Comparison of ENCODE assay signal across 11 cellular contexts in the genomic region with DNA sequence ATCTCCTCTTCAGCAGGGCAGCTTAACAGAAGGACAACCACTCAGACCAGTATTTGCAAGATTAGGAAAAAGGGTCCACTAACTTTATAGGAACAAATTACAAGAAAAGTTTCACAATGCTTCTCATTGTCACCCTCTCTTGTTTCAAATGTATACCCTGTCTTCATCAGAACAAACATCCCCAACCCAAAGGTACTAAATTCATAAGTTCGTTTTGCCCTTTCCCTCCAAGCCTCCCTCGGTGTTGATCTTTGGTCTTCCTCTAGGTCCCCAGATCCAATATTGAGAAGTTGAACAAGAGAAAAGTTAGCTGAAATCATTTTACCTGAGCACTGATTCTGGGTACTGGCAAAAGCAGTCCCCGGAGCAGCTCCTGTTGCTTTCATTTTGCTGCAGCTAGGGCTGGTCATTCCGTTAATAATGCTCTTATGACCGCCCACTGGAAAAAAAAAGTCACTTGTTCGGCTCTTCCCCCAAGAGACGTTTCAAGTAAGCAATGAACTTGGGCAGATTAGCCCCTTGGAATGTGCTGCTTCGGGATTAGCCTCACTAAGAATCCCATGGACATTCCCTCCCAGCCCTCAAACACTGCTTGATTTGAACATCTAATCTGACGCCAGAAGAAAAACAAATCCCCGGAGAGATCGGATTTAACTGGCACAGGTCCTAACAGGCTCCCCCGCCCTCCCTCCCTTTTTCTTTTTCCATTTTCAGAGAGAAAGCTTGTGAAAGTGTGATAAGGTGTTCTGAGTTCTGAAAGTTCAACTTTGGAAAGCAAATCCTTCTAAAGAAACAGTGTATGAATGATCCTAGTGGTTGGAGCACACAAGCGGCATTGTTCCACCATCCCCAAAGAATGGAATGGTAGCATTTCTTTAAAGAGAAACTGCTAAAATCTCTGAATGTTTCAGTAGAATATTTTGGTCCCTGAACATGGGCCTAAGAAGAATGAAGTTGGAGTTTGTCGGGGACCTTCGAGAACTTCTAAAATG.
DNase-seq lines count a peak whose midpoint lies in the region; ATAC-seq, FAIRE-seq and TF ChIP-seq lines count a peak whose summit lies in the region.
"Had no signal": no experiment of that assay in that cellular context is flagged by ENCODE, and none has a peak within 500 bp of the region (broad histone marks: within the 10 kb centered on the region; RNA-seq: fewer than 3 reads in every experiment).

No MANE protein-coding gene starts in this region.

- POLR2A ChIA-PET in HepG2 (lab: Yijun Ruan, JAX) = no interaction called here

- in situ Hi-C loops in HepG2 (cut with HindIII; ENCODE audit: extremely low pct_ligation_motif_present, low pct_unique_long_range_greater_than_20kb) = no loop called here

- H4K91ac ChIP-seq in H9 (ENCODE audit: insufficient read length, low read depth, low read length) = no peak overlapping the region

- no peaks in the 10 kb centered on the region for H3K79me1 ChIP-seq in H9 (ENCODE audit: insufficient read depth, low read depth, low read length, poor library complexity, severe bottlenecking)

- no peaks in the 10 kb centered on the region for H3K27me3 ChIP-seq in dorsolateral prefrontal cortex
- H3K27me3 ChIP-seq in HepG2 (ENCODE audit: control insufficient read depth in 1 of 2, insufficient read depth in 2 of 2, low read length in 2 of 2) = peaks cover 0 to 4% of the 10 kb centered on the region in 2 experiments; a peak in 2 of 5 replicates
- no peaks in the 10 kb centered on the region for H3K27me3 ChIP-seq in stomach smooth muscle (ENCODE audit: control insufficient read depth in 1 of 2, insufficient read depth in 2 of 2, low read length in 2 of 2)
- H3K27me3 ChIP-seq in H9 (ENCODE audit: insufficient read depth, low read length) = no peaks in the 10 kb centered on the region

- no TSS peak for BruUV-seq in HepG2 (replicated peaks; lab: Mats Ljungman, UMichigan)

- WGBS in HepG2 (ENCODE audit: low lambda C conversion rate) = 18% methylated on average over 15 of the region's 15 CpGs
- WGBS in H9 (ENCODE audit: extremely low coverage, insufficient read length, low lambda C conversion rate) = no CpG with 5 or more reads among the region's 15 CpGs

- DNase-seq in LHCN-M2 (ENCODE audit: low read depth) = peak; percentile 80
- DNase-seq in dorsolateral prefrontal cortex = no peak
- no peak for DNase-seq in HepG2 (ENCODE audit: low spot score)
- no peak for DNase-seq in T-helper 2 cell treated with Interferon-gamma antibody and Interleukin-4, amounts not matched to agents 5 μg/mL and 100 μg/mL, for 36 hours (ENCODE audit: low spot score)
- DNase-seq in H9 = no peak
- DNase-seq in stimulated activated CD4-positive, alpha-beta T cell treated with anti-CD3 and anti-CD28 coated beads, Interleukin-2, amount 100 ng/mL, for 24 hours = no peak
- no peak for DNase-seq in GM12892 (ENCODE audit: insufficient read length)
- DNase-seq: activated effector memory CD4-positive, alpha-beta T cell treated with anti-CD3 and anti-CD28 coated beads, Interleukin-2, amount 50 U/mL, for 16 hours; NCI-H187 treated with DMSO at 0.1 percent for 48 hours had no signal

- H3K79me2 ChIP-seq in HepG2 (ENCODE audit: insufficient read depth, low read length) = no peaks in the 10 kb centered on the region
- H3K79me2 ChIP-seq in H9 (ENCODE audit: insufficient read depth, low read length) = no peaks in the 10 kb centered on the region

- H3K14ac ChIP-seq in H9 (ENCODE audit: insufficient read depth, low read length) = no peak overlapping the region

- H3K9ac ChIP-seq in HepG2 (ENCODE audit: insufficient read depth, low read depth, low read length) (no peak overlapping the region), stomach smooth muscle (ENCODE audit: low read length in 2 of 2) (peak overlapping the region in 1 of 2 donors; percentile 47), H9 (ENCODE audit: extremely low read depth, insufficient read length, low read length) (no peak overlapping the region)

- no peak overlapping the region for H4K5ac ChIP-seq in H9 (ENCODE audit: insufficient read length, low read depth, low read length)

- H3K56ac ChIP-seq in H9 (ENCODE audit: insufficient read length, low read depth, low read length) = no peak overlapping the region

- no peak overlapping the region for H2BK120ac ChIP-seq in H9 (ENCODE audit: low read depth, low read length, poor library complexity, severe bottlenecking)

- H2BK15ac ChIP-seq in H9 (ENCODE audit: low read depth, low read length) = no peak overlapping the region

- no peaks in the 10 kb centered on the region for H3K27me3 Mint-ChIP-seq in T-helper 2 cell treated with Interferon-gamma antibody and Interleukin-4, amounts not matched to agents 5 μg/mL and 100 μg/mL, for 36 hours (ENCODE audit: low read depth)
- H3K27me3 Mint-ChIP-seq in H9 (ENCODE audit: low read depth) = no peaks in the 10 kb centered on the region

- H3K36me3 ChIP-seq in HepG2 (replicated peaks in 1 of 2; ENCODE audit: control insufficient read depth in 1 of 2, insufficient read depth in 2 of 2, low read length in 2 of 2) = no peaks in the 10 kb centered on the region
- no peaks in the 10 kb centered on the region for H3K36me3 ChIP-seq in stomach smooth muscle (ENCODE audit: control insufficient read depth in 2 of 2, insufficient read depth in 2 of 2, low read length in 2 of 2)

- H3K18ac ChIP-seq in H9 (ENCODE audit: insufficient read length, low read depth, low read length) = no peak overlapping the region

- intact Hi-C loops in dorsolateral prefrontal cortex (cut with DNase I) = no loop called here
- intact Hi-C loops in HepG2 (cut with micrococcal nuclease; ENCODE audit: unreplicated experiment) = no loop called here

- no peaks in the 10 kb centered on the region for H3K9me3 Mint-ChIP-seq in T-helper 2 cell treated with Interferon-gamma antibody and Interleukin-4, amounts not matched to agents 5 μg/mL and 100 μg/mL, for 36 hours
- H3K9me3 Mint-ChIP-seq in H9 = peaks cover 0 to 2% of the 10 kb centered on the region in 2 experiments; a peak in 1 of 5 replicates

- no peak overlapping the region for H3T11ph ChIP-seq in H9 (ENCODE audit: low read length)

- TF ChIP-seq EP300 in HepG2 (IDR thresholded peaks at IDR 0.05; ENCODE audit: low read depth in 2 of 2, low read length in 2 of 2) (no peak), HepG2 (CRISPR knock-in tag; IDR thresholded peaks at IDR 0.05; ENCODE audit: borderline replicate concordance) (no peak)

- H2AFZ ChIP-seq in HepG2 (ENCODE audit: low read length) (no peak overlapping the region), H9 (ENCODE audit: low read length) (no peak overlapping the region)

- no peaks in the 10 kb centered on the region for H3K4me1 Mint-ChIP-seq in T-helper 2 cell treated with Interferon-gamma antibody and Interleukin-4, amounts not matched to agents 5 μg/mL and 100 μg/mL, for 36 hours (ENCODE audit: low read depth)
- peaks cover 6 to 11% of the 10 kb centered on the region in 2 experiments; a peak in 3 of 4 replicates for H3K4me1 Mint-ChIP-seq in H9

- H3K4me3 ChIP-seq in dorsolateral prefrontal cortex = peak overlapping the region; percentile 7 to 70 (median 45)
- H3K4me3 ChIP-seq in HepG2 (replicated peaks in 1 of 3; ENCODE audit: insufficient read depth in 1 of 3, low read depth in 2 of 3, low read length in 3 of 3) = no peak overlapping the region
- H3K4me3 ChIP-seq in stomach smooth muscle (ENCODE audit: low read length in 2 of 2) = peak overlapping the region; percentile 40 to 74

- H3K9me3 ChIP-seq in HepG2 (ENCODE audit: low read length) = no peaks in the 10 kb centered on the region
- no peaks in the 10 kb centered on the region for H3K9me3 ChIP-seq in stomach smooth muscle (ENCODE audit: control insufficient read depth in 2 of 2, low read length in 2 of 2)
- no peaks in the 10 kb centered on the region for H3K9me3 ChIP-seq in H9 (ENCODE audit: control insufficient read depth, low read depth, low read length)

- H4K20me1 ChIP-seq in HepG2 (ENCODE audit: insufficient read depth, low read length) (no peaks in the 10 kb centered on the region), H9 (ENCODE audit: control insufficient read depth, insufficient read depth, insufficient read length) (no peaks in the 10 kb centered on the region)

- TF ChIP-seq RAD21 in HepG2 (CRISPR knock-in tag; IDR thresholded peaks at IDR 0.05) = no peak

- TF ChIP-seq CTCF in dorsolateral prefrontal cortex (IDR thresholded peaks at IDR 0.05 in 54 of 56, conservative IDR thresholded peaks at IDR 0.05 in 2 of 56; ENCODE audit: low read depth in 1 of 56, partially characterized antibody in 56 of 56) (no peak), HepG2 (CRISPR knock-in tag; IDR thresholded peaks at IDR 0.05) (no peak), H9 (conservative IDR thresholded peaks at IDR 0.05) (no peak)

- no peak overlapping the region for H3K4ac ChIP-seq in H9 (ENCODE audit: low read depth, low read length)

- H2BK5ac ChIP-seq in H9 (ENCODE audit: insufficient read length, low read length) = no peak overlapping the region

- no peak overlapping the region for H2BK12ac ChIP-seq in H9 (ENCODE audit: insufficient read length, low read depth, low read length)

- H2AK5ac ChIP-seq in H9 (ENCODE audit: insufficient read length, low read length) = no peak overlapping the region

- H3K23me2 ChIP-seq in H9 (ENCODE audit: insufficient read length, low read depth, low read length, poor library complexity, severe bottlenecking) = no peaks in the 10 kb centered on the region

- no peak for FAIRE-seq in HepG2 (lab: Jason Lieb, UNC)
- FAIRE-seq in GM12892 (lab: Jason Lieb, UNC) = no peak
- FAIRE-seq: G401.6 had no signal

- peak overlapping the region; percentile 34; the same call in 1 of the 2 replicates for H3K4me2 ChIP-seq in HepG2 (ENCODE audit: low read depth, low read length)
- no peak overlapping the region for H3K4me2 ChIP-seq in H9 (ENCODE audit: insufficient read depth, insufficient read length, low read length)

- H3K27ac Mint-ChIP-seq in T-helper 2 cell treated with Interferon-gamma antibody and Interleukin-4, amounts not matched to agents 5 μg/mL and 100 μg/mL, for 36 hours = no peak overlapping the region
- H3K27ac Mint-ChIP-seq in H9 = peak overlapping the region in 1 of 3 experiments; percentile 52; a peak in 2 of 7 replicates

- H3K36me3 Mint-ChIP-seq in T-helper 2 cell treated with Interferon-gamma antibody and Interleukin-4, amounts not matched to agents 5 μg/mL and 100 μg/mL, for 36 hours (ENCODE audit: low read depth) = no peaks in the 10 kb centered on the region
- peaks cover 0 to 4% (median 0%) of the 10 kb centered on the region in 3 experiments; a peak in 2 of 7 replicates for H3K36me3 Mint-ChIP-seq in H9 (ENCODE audit: insufficient read depth in 1 of 3, low read depth in 3 of 3)

- CTCF ChIA-PET in HepG2 (lab: Yijun Ruan, JAX; ENCODE audit: low intra/inter-chr PET ratio, low total read pairs) = no interaction called here

- no peaks in the 10 kb centered on the region for H3K4me1 ChIP-seq in HepG2 (ENCODE audit: insufficient read depth, low read length)
- no peaks in the 10 kb centered on the region for H3K4me1 ChIP-seq in stomach smooth muscle (ENCODE audit: control insufficient read depth, insufficient read depth, low read length)
- no peaks in the 10 kb centered on the region for H3K4me1 ChIP-seq in H9 (ENCODE audit: insufficient read depth, low read length)

- H3K27ac ChIP-seq in dorsolateral prefrontal cortex = peak overlapping the region in 7 of 59 donors; percentile 2 to 46 (median 16)
- no peak overlapping the region for H3K27ac ChIP-seq in HepG2 (ENCODE audit: extremely low read length, insufficient read depth, low read length)
- H3K27ac ChIP-seq in stomach smooth muscle (ENCODE audit: low read length) = no peak overlapping the region
- H3K27ac ChIP-seq in H9 (ENCODE audit: insufficient read length, low read depth, low read length) = no peak overlapping the region

- H3K4me3 Mint-ChIP-seq in T-helper 2 cell treated with Interferon-gamma antibody and Interleukin-4, amounts not matched to agents 5 μg/mL and 100 μg/mL, for 36 hours = no peak overlapping the region
- no peak overlapping the region for H3K4me3 Mint-ChIP-seq in H9

- TF ChIP-seq POLR2A in HepG2 (IDR thresholded peaks at IDR 0.05; ENCODE audit: insufficient read depth in 1 of 2, low read depth in 2 of 2, low read length in 2 of 2) = no peak
- TF ChIP-seq POLR2A in GM12892 (IDR thresholded peaks at IDR 0.05; ENCODE audit: low read depth, low read length) = no peak

- no peak for ATAC-seq in HepG2

- no peak overlapping the region for H2BK20ac ChIP-seq in H9 (ENCODE audit: low read depth, low read length, poor library complexity, severe bottlenecking)

- H3K23ac ChIP-seq in H9 (ENCODE audit: insufficient read length, low read depth, low read length) = no peak overlapping the region

- no peak overlapping the region for H4K8ac ChIP-seq in H9 (replicated peaks; ENCODE audit: insufficient read length, low read depth, low read length)

Comparison
In these comparisons a context has a peak if more than half of its experiments do, and no peak if none do; other contexts are left out.
1. H3K4me3 ChIP-seq: peak in dorsolateral prefrontal cortex (59 of 59) and stomach smooth muscle (2 of 2); none in HepG2 (0 of 3).